ENCODE assay signal across 1 cellular context in genomic region chr22:37232140-37232998, GRCh38.
TF ChIP-seq lines count a peak whose summit lies in the region.

No MANE protein-coding gene starts in this region.

TF ChIP-seq in K562, 482 proteins besides CTCF, POLR2A, EP300 and RAD21:
- TF ChIP-seq POLR2G (IDR thresholded peaks at IDR 0.05; ENCODE audit: low read depth, low read length): peak; percentile 40; the same call in 1 of the 2 replicates
- TF ChIP-seq HMGXB4 (CRISPR knock-in tag; IDR thresholded peaks at IDR 0.05): no peak
- 0 out of 2 replicates have a peak, but pooled peaks have one; percentile 27 for TF ChIP-seq ESRRA (IDR thresholded peaks at IDR 0.05; ENCODE audit: borderline replicate concordance, low read depth)
